In genomic region chr7:135233570-135233969, GRCh38 we compare ENCODE assay signal across 1 cellular context.
TF ChIP-seq lines count a peak whose summit lies in the region.

Gene STRA8 (plus strand): TSS chr7:135233838. CDS start chr7:135240525, 6,687 bp downstream.

TF ChIP-seq in GM23338, 12 proteins besides CTCF, POLR2A, EP300 and RAD21:
- TF ChIP-seq ZNF462 (CRISPR knock-in tag; IDR thresholded peaks at IDR 0.05): no peak
TF ChIP-seq in GM23338: peak in this region for 0.
